In the genomic region with DNA sequence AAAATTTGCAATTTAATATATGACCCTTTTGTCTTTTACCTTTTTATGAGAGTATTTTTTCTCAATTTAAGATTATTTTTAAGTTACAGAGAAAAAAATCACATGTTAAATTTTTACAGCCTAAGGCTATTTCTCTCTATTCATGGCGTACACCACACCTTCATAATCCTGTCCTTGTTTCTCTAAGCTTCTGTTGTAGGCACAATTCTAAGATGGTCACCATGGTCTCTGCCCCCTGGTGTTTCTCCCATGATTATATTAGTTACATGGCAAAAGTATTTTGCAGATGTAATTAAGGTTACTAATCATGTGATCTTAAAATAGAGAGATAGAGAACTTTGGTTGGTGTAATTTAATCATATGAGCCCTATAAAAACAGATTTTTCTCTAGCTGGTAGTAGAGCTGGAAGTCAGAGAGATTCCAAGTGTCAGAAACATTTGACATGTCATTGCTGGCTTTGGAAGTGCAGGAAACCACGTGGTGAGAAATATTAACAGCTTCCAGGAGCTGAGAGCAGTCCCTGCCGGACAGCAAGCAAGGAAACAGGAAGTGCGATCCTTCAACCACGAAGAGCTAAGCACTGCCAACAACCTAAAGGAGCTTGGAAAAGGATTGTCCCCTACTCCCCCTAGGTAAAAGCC, we compare ENCODE assay signal across 11 cellular contexts.
DNase-seq lines count a peak whose midpoint lies in the region; ATAC-seq and TF ChIP-seq lines count a peak whose summit lies in the region.
"Had no signal": no experiment of that assay in that cellular context is flagged by ENCODE, and none has a peak within 500 bp of the region (broad histone marks: within the 10 kb centered on the region; RNA-seq: fewer than 3 reads in every experiment).

No MANE protein-coding gene starts in this region.

- no peaks in the 10 kb centered on the region for H3K27me3 Mint-ChIP-seq in activated CD8-positive, alpha-beta T cell treated with anti-CD3 and anti-CD28 coated beads for 36 hours
- H3K27me3 Mint-ChIP-seq: IgD-negative memory B cell had no signal

- POLR2A ChIA-PET in activated CD8-positive, alpha-beta T cell treated with anti-CD3 and anti-CD28 coated beads for 36 hours (lab: Charles Lee): no interaction called here

- H3K36me3 Mint-ChIP-seq in activated CD8-positive, alpha-beta T cell treated with anti-CD3 and anti-CD28 coated beads for 36 hours (ENCODE audit: low read depth): no peaks in the 10 kb centered on the region

- no peak overlapping the region for H3K4me3 Mint-ChIP-seq in activated CD8-positive, alpha-beta T cell treated with anti-CD3 and anti-CD28 coated beads for 36 hours
- H3K4me3 Mint-ChIP-seq: IgD-negative memory B cell had no signal

- ATAC-seq in activated CD8-positive, alpha-beta T cell treated with anti-CD3 and anti-CD28 coated beads for 36 hours: no peak
- no peak for ATAC-seq in GM19395 (IDR thresholded peaks at IDR 0.05; ENCODE audit: unreplicated experiment)
- ATAC-seq: left colon had no signal

- no peaks in the 10 kb centered on the region for H3K9me3 Mint-ChIP-seq in activated CD8-positive, alpha-beta T cell treated with anti-CD3 and anti-CD28 coated beads for 36 hours

- DNase-seq in DMS53 treated with DMSO at 0.1 percent for 48 hours (lab: John Stamatoyannopoulos, UW; ENCODE audit: unreplicated experiment): peak; percentile 46
- DNase-seq in NAMALWA (ENCODE audit: low spot score): peak; percentile 19
- DNase-seq in dermis microvascular lymphatic vessel endothelial cell (ENCODE audit: low read depth in 2 of 2): peak; percentile 7 to 42
- DNase-seq in medulla oblongata (ENCODE audit: extremely low spot score): peak; percentile 18
- no peak for DNase-seq in activated CD8-positive, alpha-beta T cell treated with anti-CD3 and anti-CD28 coated beads for 36 hours
- DNase-seq in HuH-7.5 (ENCODE audit: low spot score): no peak
- DNase-seq in cerebellar cortex (ENCODE audit: low spot score): no peak
- DNase-seq: left colon, sigmoid colon had no signal

- no peak overlapping the region for H3K27ac Mint-ChIP-seq in activated CD8-positive, alpha-beta T cell treated with anti-CD3 and anti-CD28 coated beads for 36 hours
- H3K27ac Mint-ChIP-seq: IgD-negative memory B cell had no signal

- intact Hi-C loops in activated CD8-positive, alpha-beta T cell treated with anti-CD3 and anti-CD28 coated beads for 36 hours (cut with micrococcal nuclease): no loop called here

- H3K4me1 Mint-ChIP-seq in activated CD8-positive, alpha-beta T cell treated with anti-CD3 and anti-CD28 coated beads for 36 hours (ENCODE audit: low read depth): no peaks in the 10 kb centered on the region

- CTCF ChIA-PET in activated CD8-positive, alpha-beta T cell treated with anti-CD3 and anti-CD28 coated beads for 36 hours (lab: Charles Lee): interaction anchor here (0.8 kb wide), 1 partner anchor 371 kb away, joined by 4 read pairs; no protein-coding TSS in a partner anchor

- TF ChIP-seq CTCF in activated CD8-positive, alpha-beta T cell treated with anti-CD3 and anti-CD28 coated beads for 36 hours (IDR thresholded peaks at IDR 0.05): no peak

Comparison
In these comparisons a context has a peak if more than half of its experiments do, and no peak if none do; other contexts are left out.
1. DNase-seq: peak in DMS53 treated with DMSO at 0.1 percent for 48 hours (single experiment), NAMALWA (single experiment), dermis microvascular lymphatic vessel endothelial cell (2 of 2) and medulla oblongata (single experiment); none in activated CD8-positive, alpha-beta T cell treated with anti-CD3 and anti-CD28 coated beads for 36 hours (single experiment), HuH-7.5 (single experiment) and cerebellar cortex (single experiment).